In the genomic region with DNA sequence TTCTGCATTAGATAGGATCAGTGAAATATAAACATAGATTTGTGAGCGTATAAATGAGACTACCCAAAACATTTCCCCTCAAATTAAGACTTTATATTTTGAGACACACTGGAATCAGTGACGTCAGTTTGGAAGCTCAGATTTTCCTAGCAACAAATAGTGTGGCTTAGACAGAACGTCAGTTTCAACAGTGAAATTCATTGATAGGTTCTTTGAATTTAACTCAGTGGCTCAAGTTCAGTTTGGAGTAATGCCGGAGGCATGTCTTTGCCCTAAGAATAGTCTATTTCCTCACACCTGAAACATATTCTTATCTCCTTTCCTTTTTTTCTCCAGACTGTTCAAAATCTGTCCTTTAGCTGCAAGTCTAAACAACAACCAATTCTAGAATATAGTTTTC, we compare ENCODE assay signal across 16 cellular contexts.
DNase-seq lines count a peak whose midpoint lies in the region; ATAC-seq and TF ChIP-seq lines count a peak whose summit lies in the region.
"Had no signal": no experiment of that assay in that cellular context is flagged by ENCODE, and none has a peak within 500 bp of the region (broad histone marks: within the 10 kb centered on the region; RNA-seq: fewer than 3 reads in every experiment).

No MANE protein-coding gene starts in this region.

- H3K9me3 ChIP-seq in PC-9 (ENCODE audit: insufficient read depth, low read depth) (no peaks in the 10 kb centered on the region), mammary epithelial cell (replicated peaks; ENCODE audit: insufficient read depth, low read length) (no peaks in the 10 kb centered on the region), neuron (ENCODE audit: low read length) (no peaks in the 10 kb centered on the region)
- H3K9me3 ChIP-seq: SJCRH30 had no signal

- CTCF ChIA-PET in PC-9 (lab: Charles Lee): no interaction called here
- CTCF ChIA-PET in mammary epithelial cell (lab: Charles Lee; ENCODE audit: low non-redundant PET): no interaction called here

- H4K20me1 ChIP-seq in PC-9 (ENCODE audit: insufficient read depth) (no peaks in the 10 kb centered on the region), mammary epithelial cell (ENCODE audit: insufficient read depth, low read length) (no peaks in the 10 kb centered on the region)

- no peaks in the 10 kb centered on the region for H3K27me3 ChIP-seq in ACC112 (ENCODE audit: insufficient read depth, low read length)
- H3K27me3 ChIP-seq in PC-9 (ENCODE audit: insufficient read depth, low read depth): no peaks in the 10 kb centered on the region
- no peaks in the 10 kb centered on the region for H3K27me3 ChIP-seq in mammary epithelial cell (ENCODE audit: insufficient read depth, low read length)
- H3K27me3 ChIP-seq in neuron (ENCODE audit: insufficient read depth, low read length): no peaks in the 10 kb centered on the region
- H3K27me3 ChIP-seq: BLaER1 treated with 17β-estradiol and CSF1 and Interleukin-3, amounts not matched to agents 10 nM and 100 nM; SJCRH30 had no signal

- POLR2A ChIA-PET in PC-9 (lab: Charles Lee; ENCODE audit: unreplicated experiment): no interaction called here

- no peak for TF ChIP-seq CTCF in PC-9 (conservative IDR thresholded peaks at IDR 0.05)
- TF ChIP-seq CTCF in mammary epithelial cell (conservative IDR thresholded peaks at IDR 0.05 in 1 of 2, IDR thresholded peaks at IDR 0.05 in 1 of 2; ENCODE audit: extremely low read depth in 1 of 2, insufficient read depth in 1 of 2, low read depth in 1 of 2, low read length in 2 of 2): no peak

- DNase-seq in PC-9 (no peak), mammary epithelial cell (no peak), NCI-H2227 treated with DMSO at 0.1 percent for 48 hours (lab: John Stamatoyannopoulos, UW) (no peak), midbrain (lab: John Stamatoyannopoulos, UW) (no peak), NCI-H1092 (lab: John Stamatoyannopoulos, UW) (no peak)
- DNase-seq: CD8-positive, alpha-beta memory T cell; DMS79 treated with DMSO at 0.1 percent for 48 hours; H7; NCI-H1417; NCI-H187 treated with DMSO at 0.1 percent for 48 hours; NCI-H526 treated with DMSO at 0.1 percent for 48 hours; SJCRH30 had no signal

- no peak overlapping the region for H3K27ac ChIP-seq in ACC112 (ENCODE audit: low read depth, low read length)
- no peak overlapping the region for H3K27ac ChIP-seq in PC-9
- H3K27ac ChIP-seq in mammary epithelial cell (ENCODE audit: insufficient read depth, low read depth, low read length): no peak overlapping the region
- H3K27ac ChIP-seq: BLaER1 treated with 17β-estradiol and CSF1 and Interleukin-3, amounts not matched to agents 10 nM and 100 nM; SJCRH30 had no signal

- H3K4me2 ChIP-seq in PC-9: peak overlapping the region; percentile 27; the same call in 1 of the 2 replicates
- H3K4me2 ChIP-seq in mammary epithelial cell (ENCODE audit: insufficient read depth, low read depth, low read length): peak overlapping the region; percentile 44
- H3K4me2 ChIP-seq: BLaER1 treated with 17β-estradiol and CSF1 and Interleukin-3, amounts not matched to agents 10 nM and 100 nM had no signal

- in situ Hi-C loops in mammary epithelial cell (cut with MboI; ENCODE audit: low sequenced_read_pairs in 2 of 2): no loop called here

- H2AFZ ChIP-seq in ACC112 (ENCODE audit: low read length, unreplicated experiment) (peak overlapping the region; percentile 8), PC-9 (peak overlapping the region; percentile 16; the same call in 1 of the 2 replicates), mammary epithelial cell (ENCODE audit: low read depth, low read length) (peak overlapping the region; percentile 2), neuron (ENCODE audit: low read depth, low read length) (peak overlapping the region; percentile 54)

- H3F3A ChIP-seq in PC-9 (ENCODE audit: insufficient read depth, low read depth): no peaks in the 10 kb centered on the region

- H3K4me3 ChIP-seq in ACC112 (ENCODE audit: low read depth, low read length) (peak overlapping the region; percentile 60), PC-9 (no peak overlapping the region), mammary epithelial cell (replicated peaks in 1 of 3; ENCODE audit: insufficient read depth in 1 of 3, low read depth in 2 of 3, low read length in 3 of 3) (peak overlapping the region in 1 of 3 experiments; percentile 21), neuron (ENCODE audit: low read length) (no peak overlapping the region)
- H3K4me3 ChIP-seq: BLaER1 treated with 17β-estradiol and CSF1 and Interleukin-3, amounts not matched to agents 10 nM and 100 nM; SJCRH30 had no signal

- BruUV-seq in PC-9 (replicated peaks; lab: Mats Ljungman, UMichigan) (no TSS peak), mammary epithelial cell (replicated peaks; lab: Mats Ljungman, UMichigan) (no TSS peak)

- 56% methylated on average over 4 of the region's 4 CpGs for whole genome bisulfite sequencing in mammary epithelial cell (ENCODE audit: low coverage, missing lambda C conversion rate)

- no peaks in the 10 kb centered on the region for H3K79me2 ChIP-seq in ACC112 (ENCODE audit: control insufficient read depth, insufficient read depth, low read length, unreplicated experiment)
- no peaks in the 10 kb centered on the region for H3K79me2 ChIP-seq in PC-9 (ENCODE audit: low read depth)
- H3K79me2 ChIP-seq in mammary epithelial cell (ENCODE audit: insufficient read depth, low read length): no peaks in the 10 kb centered on the region

- dilution Hi-C loops in mammary epithelial cell (cut with HindIII; ENCODE audit: low sequenced_read_pairs): no loop called here

- H3K9me2 ChIP-seq in PC-9 (ENCODE audit: insufficient read depth): no peaks in the 10 kb centered on the region

- intact Hi-C loops in PC-9 (cut with micrococcal nuclease; ENCODE audit: unreplicated experiment): no loop called here
- intact Hi-C loops in mammary epithelial cell (cut with micrococcal nuclease): no loop called here

- ATAC-seq in GM18870 (IDR thresholded peaks at IDR 0.05; ENCODE audit: unreplicated experiment): no peak

- no peaks in the 10 kb centered on the region for H3K4me1 ChIP-seq in ACC112 (ENCODE audit: control insufficient read depth, insufficient read depth, low read length, unreplicated experiment)
- no peaks in the 10 kb centered on the region for H3K4me1 ChIP-seq in PC-9 (replicated peaks; ENCODE audit: insufficient read depth)
- no peaks in the 10 kb centered on the region for H3K4me1 ChIP-seq in mammary epithelial cell (ENCODE audit: insufficient read depth, low read length)
- no peaks in the 10 kb centered on the region for H3K4me1 ChIP-seq in neuron (ENCODE audit: insufficient read depth, low read length)
- H3K4me1 ChIP-seq: BLaER1 treated with 17β-estradiol and CSF1 and Interleukin-3, amounts not matched to agents 10 nM and 100 nM; SJCRH30 had no signal

- H3K36me3 ChIP-seq in ACC112 (ENCODE audit: insufficient read depth, low read length): no peaks in the 10 kb centered on the region
- H3K36me3 ChIP-seq in PC-9 (ENCODE audit: low read depth): no peaks in the 10 kb centered on the region
- H3K36me3 ChIP-seq in mammary epithelial cell (ENCODE audit: insufficient read depth, low read length): no peaks in the 10 kb centered on the region
- H3K36me3 ChIP-seq in neuron (ENCODE audit: insufficient read depth, low read length): no peaks in the 10 kb centered on the region
- H3K36me3 ChIP-seq: SJCRH30 had no signal

- no peak overlapping the region for H3K9ac ChIP-seq in mammary epithelial cell (ENCODE audit: insufficient read depth, low read length)
- H3K9ac ChIP-seq: BLaER1 treated with 17β-estradiol and CSF1 and Interleukin-3, amounts not matched to agents 10 nM and 100 nM had no signal

Comparison
In these comparisons a context has a peak if more than half of its experiments do, and no peak if none do; other contexts are left out.
1. H2AFZ ChIP-seq: peak in every context shown above with its lines; median percentile 54 in neuron; 16 in PC-9; 8 in ACC112; 2 in mammary epithelial cell.